ENCODE assay signal across 7 cellular contexts in the genomic region with DNA sequence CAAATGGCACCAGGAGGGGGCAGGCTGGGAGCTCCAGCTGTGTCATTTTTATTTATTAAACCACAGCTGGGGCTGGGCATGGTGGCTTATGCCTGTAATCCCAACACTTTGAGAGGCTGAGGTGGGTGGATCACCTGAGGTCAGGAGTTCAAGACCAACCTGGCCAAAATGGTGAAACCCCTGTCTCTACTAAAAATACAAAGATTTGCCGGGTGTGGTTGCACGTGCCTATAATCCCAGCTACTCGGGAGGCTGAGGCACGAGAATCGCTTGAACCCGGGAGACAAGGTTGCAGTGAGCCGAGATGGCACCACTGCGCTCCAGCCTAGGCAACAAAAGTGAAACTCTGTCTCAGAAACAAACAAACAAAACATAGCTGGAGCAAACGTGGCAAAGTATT. TPM values are rescaled to one million over a fixed set of nuclear protein-coding genes. Genes with fewer than 3 reads are reported as not detected.
A peak's percentile ranks its signal among the peaks of the same experiment; 100 is the strongest.
DNase-seq lines count a peak whose midpoint lies in the region; ATAC-seq and TF ChIP-seq lines count a peak whose summit lies in the region.
"Not testable (repeated sequence)": the region's sequence is repeated elsewhere in the genome, so short reads cannot be mapped to it uniquely, and the experiment has no call there.

No MANE protein-coding gene starts in this region.

- H3K27me3 Mint-ChIP-seq in HFFc6 (ENCODE audit: insufficient read depth); chondrocyte (ENCODE audit: low read depth): not testable (repeated sequence)
- H3K27me3 Mint-ChIP-seq in stimulated activated memory B cell treated with anti-CD40 and anti-IgM and Interleukin-4, amounts not matched to agents 10 μg/mL and 1 μg/mL and 100 μg/mL, for 72 hours = peaks cover 64% of the 10 kb centered on the region

- TF ChIP-seq CTCF in GM12872 (IDR thresholded peaks at IDR 0.05; ENCODE audit: insufficient read depth, low read depth, low read length) (0 out of 3 replicates have a peak, but pooled peaks have one; percentile 21), HFFc6 (IDR thresholded peaks at IDR 0.05) (peak; percentile 31; the same call in 1 of the 2 replicates), PC-3 (conservative IDR thresholded peaks at IDR 0.05; ENCODE audit: low read depth, low read length) (0 out of 2 replicates have a peak, but pooled peaks have one; percentile 12), chondrocyte (IDR thresholded peaks at IDR 0.05) (peak; percentile 37)

- peaks cover 69 to 89% (median 77%) of the 10 kb centered on the region in 10 experiments for H3K4me1 ChIP-seq in BLaER1 treated with 17β-estradiol and CSF1 and Interleukin-3, amounts not matched to agents 10 nM and 100 nM
- H3K4me1 ChIP-seq in PC-3 (ENCODE audit: insufficient read depth, low read length) = not testable (repeated sequence)

- CTCF ChIA-PET in PC-3 (lab: Charles Lee) = not testable (repeated sequence)

- not testable (repeated sequence) for ATAC-seq in PC-3; stimulated activated memory B cell treated with anti-CD40 and anti-IgM and Interleukin-4, amounts not matched to agents 10 μg/mL and 1 μg/mL and 100 μg/mL, for 72 hours

- not testable (repeated sequence) for H3K27ac Mint-ChIP-seq in HFFc6; chondrocyte (ENCODE audit: unreplicated experiment)
- peak overlapping the region; percentile 94 for H3K27ac Mint-ChIP-seq in stimulated activated memory B cell treated with anti-CD40 and anti-IgM and Interleukin-4, amounts not matched to agents 10 μg/mL and 1 μg/mL and 100 μg/mL, for 72 hours

- H3K9me3 Mint-ChIP-seq in HFFc6 = peaks cover 18% of the 10 kb centered on the region
- peaks cover 11% of the 10 kb centered on the region for H3K9me3 Mint-ChIP-seq in chondrocyte (ENCODE audit: low read depth)
- H3K9me3 Mint-ChIP-seq in stimulated activated memory B cell treated with anti-CD40 and anti-IgM and Interleukin-4, amounts not matched to agents 10 μg/mL and 1 μg/mL and 100 μg/mL, for 72 hours = peaks cover 18% of the 10 kb centered on the region

- not testable (repeated sequence) for H3K4me3 ChIP-seq in BLaER1 treated with 17β-estradiol and CSF1 and Interleukin-3, amounts not matched to agents 10 nM and 100 nM; PC-3 (ENCODE audit: low read length)

- POLR2A ChIA-PET in PC-3 (lab: Charles Lee; ENCODE audit: unreplicated experiment) = not testable (repeated sequence)

- not testable (repeated sequence) for H3F3A ChIP-seq in PC-3 (ENCODE audit: low read length, unreplicated experiment)

- H3K4me3 Mint-ChIP-seq in HFFc6; chondrocyte (ENCODE audit: unreplicated experiment); stimulated activated memory B cell treated with anti-CD40 and anti-IgM and Interleukin-4, amounts not matched to agents 10 μg/mL and 1 μg/mL and 100 μg/mL, for 72 hours: not testable (repeated sequence)

- peaks cover 0 to 40% (median 17%) of the 10 kb centered on the region in 11 experiments; a peak in 12 of 22 replicates for H3K36me3 ChIP-seq in BLaER1 treated with 17β-estradiol and CSF1 and Interleukin-3, amounts not matched to agents 10 nM and 100 nM
- H3K36me3 ChIP-seq in PC-3 (ENCODE audit: low read depth, low read length) = not testable (repeated sequence)

- H3K9me3 ChIP-seq in BLaER1 treated with 17β-estradiol and CSF1 and Interleukin-3, amounts not matched to agents 10 nM and 100 nM (replicated peaks in 1 of 11) = peaks cover 22 to 26% (median 23%) of the 10 kb centered on the region in 11 experiments
- not testable (repeated sequence) for H3K9me3 ChIP-seq in PC-3 (ENCODE audit: low read length)

- BruUV-seq in PC-3 (replicated peaks; lab: Mats Ljungman, UMichigan) = not testable (repeated sequence)

- peaks cover 0 to 33% (median 6%) of the 10 kb centered on the region in 11 experiments; a peak in 9 of 22 replicates for H3K27me3 ChIP-seq in BLaER1 treated with 17β-estradiol and CSF1 and Interleukin-3, amounts not matched to agents 10 nM and 100 nM
- H3K27me3 ChIP-seq in PC-3 (ENCODE audit: low read length) = not testable (repeated sequence)

- not testable (repeated sequence) for DNase-seq in HFFc6, PC-3
- peak; percentile 14 for DNase-seq in chondrocyte (ENCODE audit: low spot score)
- peak; percentile 41 for DNase-seq in cardiac septum (ENCODE audit: low spot score)

- H3K27ac ChIP-seq in BLaER1 treated with 17β-estradiol and CSF1 and Interleukin-3, amounts not matched to agents 10 nM and 100 nM; PC-3 (ENCODE audit: low read length): not testable (repeated sequence)

- H3K4me2 ChIP-seq in BLaER1 treated with 17β-estradiol and CSF1 and Interleukin-3, amounts not matched to agents 10 nM and 100 nM = peak overlapping the region; percentile 2 to 97 (median 88); a peak in 17 of 22 replicates
- not testable (repeated sequence) for H3K4me2 ChIP-seq in PC-3 (ENCODE audit: low read length)

- not testable (repeated sequence) for H2AFZ ChIP-seq in PC-3 (ENCODE audit: low read length)

- H3K9ac ChIP-seq in BLaER1 treated with 17β-estradiol and CSF1 and Interleukin-3, amounts not matched to agents 10 nM and 100 nM; PC-3 (ENCODE audit: low read length): not testable (repeated sequence)

- peaks cover 15% of the 10 kb centered on the region for H3K36me3 Mint-ChIP-seq in HFFc6 (ENCODE audit: low read depth)
- not testable (repeated sequence) for H3K36me3 Mint-ChIP-seq in chondrocyte (ENCODE audit: low read depth)
- H3K36me3 Mint-ChIP-seq in stimulated activated memory B cell treated with anti-CD40 and anti-IgM and Interleukin-4, amounts not matched to agents 10 μg/mL and 1 μg/mL and 100 μg/mL, for 72 hours = peaks cover 40% of the 10 kb centered on the region

- not testable (repeated sequence) for H3K79me2 ChIP-seq in PC-3 (ENCODE audit: low read length)

- H3K9me2 ChIP-seq in PC-3 (replicated peaks; ENCODE audit: low read length) = not testable (repeated sequence)

- not testable (repeated sequence) for H3K4me1 Mint-ChIP-seq in HFFc6 (ENCODE audit: low read depth); chondrocyte (ENCODE audit: low read depth)
- peaks cover 65% of the 10 kb centered on the region for H3K4me1 Mint-ChIP-seq in stimulated activated memory B cell treated with anti-CD40 and anti-IgM and Interleukin-4, amounts not matched to agents 10 μg/mL and 1 μg/mL and 100 μg/mL, for 72 hours

- H4K20me1 ChIP-seq in BLaER1 treated with 17β-estradiol and CSF1 and Interleukin-3, amounts not matched to agents 10 nM and 100 nM = peaks cover 40 to 82% (median 77%) of the 10 kb centered on the region in 11 experiments
- not testable (repeated sequence) for H4K20me1 ChIP-seq in PC-3 (ENCODE audit: low read length)

- intact Hi-C loops in PC-3 (cut with micrococcal nuclease); cardiac septum (cut with DNase I): not testable (repeated sequence)

RNA-seq across cellular contexts. Expression of a gene that starts 15.7 kb away (rescaled TPM):
- 10 to 100 TPM in 5 of 6 experiments, 1 to 10 TPM in 1; 9.7 to 13.8 (median 11.9) TPM for total RNA-seq in HFFc6 (2021; fragmentation: NEBNext Ultra II Directional; extraction: Animal tissue kit (Norgen Biotek cat#: 25700))
- 0.69 and 2.3 TPM in 2 replicates for total RNA-seq in PC-3 (2014; rRNA removed)
- 12.2 to 13.4 TPM (median 13.1 TPM) in 3 replicates for total RNA-seq in chondrocyte
- total RNA-seq in cardiac septum = 44.6 TPM
